Comparison of ENCODE assay signal across 8 cellular contexts in genomic region chr9:35657327-35658143, GRCh38. TPM values are rescaled to one million over a fixed set of nuclear protein-coding genes. Genes with fewer than 3 reads are reported as not detected.
DNase-seq lines count a peak whose midpoint lies in the region; ATAC-seq and TF ChIP-seq lines count a peak whose summit lies in the region.

Gene RMRP (minus strand): TSS chr9:35658019.

- no peaks in the 10 kb centered on the region for H3K9me3 ChIP-seq in fibroblast of lung (ENCODE audit: control insufficient read depth, insufficient read depth, low read depth, low read length)
- H3K9me3 ChIP-seq in naive thymus-derived CD4-positive, alpha-beta T cell (ENCODE audit: control insufficient read depth in 2 of 3, low read length in 3 of 3) = no peaks in the 10 kb centered on the region

- peaks cover 3% of the 10 kb centered on the region; the same call in 2 of the 3 replicates for H3K9me3 Mint-ChIP-seq in GM23338
- H3K9me3 Mint-ChIP-seq in activated T-helper 17 cell treated with anti-CD3 and anti-CD28 coated beads, Interleukin-2, amount 50 U/mL, for 72 hours = no peaks in the 10 kb centered on the region
- peaks cover 0 to 13% (median 0%) of the 10 kb centered on the region in 11 donors for H3K9me3 Mint-ChIP-seq in naive thymus-derived CD4-positive, alpha-beta T cell
- peaks cover 0 to 2% of the 10 kb centered on the region in 2 donors for H3K9me3 Mint-ChIP-seq in stimulated activated naive B cell treated with anti-CD40 and anti-IgM and Interleukin-4, amounts not matched to agents 10 μg/mL and 1 μg/mL and 100 μg/mL, for 72 hours

- CTCF ChIA-PET in naive thymus-derived CD4-positive, alpha-beta T cell (lab: Charles Lee) = interaction anchor here (0.5 to 10.2 kb wide), 25 partner anchors 10 to 736 kb away, joined by 3 to 107 read pairs (median 4); partner anchors contain the start of genes CD72, CREB3, GBA2 and RGP1

- POLR2A ChIA-PET in naive thymus-derived CD4-positive, alpha-beta T cell (lab: Charles Lee) = interaction anchor here (0.6 to 11.8 kb wide), 29 partner anchors 10 to 1022 kb away, joined by 3 to 264 read pairs (median 4); partner anchors contain the start of genes CD72, CREB3, GBA2 and RGP1

- peak within 1 kb of the TSS; percentile 90 for H2AFZ ChIP-seq in GM23338
- peak within 1 kb of the TSS; percentile 83 for H2AFZ ChIP-seq in fibroblast of lung (ENCODE audit: low read length)

- peak; percentile 91 for ATAC-seq in GM23338
- peak; percentile 94 for ATAC-seq in activated T-helper 17 cell treated with anti-CD3 and anti-CD28 coated beads, Interleukin-2, amount 50 U/mL, for 72 hours (replicated peaks)
- peak; percentile 87 for ATAC-seq in naive thymus-derived CD4-positive, alpha-beta T cell
- peak; percentile 91 for ATAC-seq in stimulated activated naive B cell treated with anti-CD40 and anti-IgM and Interleukin-4, amounts not matched to agents 10 μg/mL and 1 μg/mL and 100 μg/mL, for 72 hours (replicated peaks)

- H3F3A ChIP-seq in GM23338 (replicated peaks; ENCODE audit: low read depth) = peaks cover 16% of the 10 kb centered on the region; the same call in 1 of the 2 replicates

- H3K4me1 ChIP-seq in GM23338 (ENCODE audit: insufficient read depth) (0 out of 2 replicates have a peak, but pooled peaks cover 8% of the 10 kb centered on the region), fibroblast of lung (ENCODE audit: control insufficient read depth, extremely low read depth, insufficient read depth, low read length) (peaks cover 14% of the 10 kb centered on the region)
- peaks cover 34 to 46% of the 10 kb centered on the region in 2 donors for H3K4me1 ChIP-seq in naive thymus-derived CD4-positive, alpha-beta T cell (ENCODE audit: control insufficient read depth in 2 of 2, insufficient read depth in 2 of 2, low read length in 2 of 2)

- H3K27ac Mint-ChIP-seq in GM23338 = peak within 1 kb of the TSS; percentile 100
- H3K27ac Mint-ChIP-seq in activated T-helper 17 cell treated with anti-CD3 and anti-CD28 coated beads, Interleukin-2, amount 50 U/mL, for 72 hours = peak within 1 kb of the TSS; percentile 99
- peak within 1 kb of the TSS; percentile 97 to 100 (median 100) for H3K27ac Mint-ChIP-seq in naive thymus-derived CD4-positive, alpha-beta T cell
- H3K27ac Mint-ChIP-seq in stimulated activated naive B cell treated with anti-CD40 and anti-IgM and Interleukin-4, amounts not matched to agents 10 μg/mL and 1 μg/mL and 100 μg/mL, for 72 hours = peak within 1 kb of the TSS; percentile 99

- DNase-seq in DMS79 treated with DMSO at 0.1 percent for 48 hours (lab: John Stamatoyannopoulos, UW) = peak; percentile 94
- peak; percentile 99 for DNase-seq in GM23338 (ENCODE audit: low spot score)
- peak; percentile 99 for DNase-seq in LHCN-M2 (ENCODE audit: low read depth)
- DNase-seq in RPMI8226 = peak; percentile 98
- peak; percentile 99 to 100 for DNase-seq in fibroblast of lung (ENCODE audit: low read depth in 2 of 2)
- DNase-seq in naive thymus-derived CD4-positive, alpha-beta T cell = peak; percentile 67 to 93 (median 91)
- DNase-seq in stimulated activated naive B cell treated with anti-CD40 and anti-IgM and Interleukin-4, amounts not matched to agents 10 μg/mL and 1 μg/mL and 100 μg/mL, for 72 hours = peak; percentile 94

- H3K9ac ChIP-seq in fibroblast of lung (ENCODE audit: insufficient read depth, low read length) = peak within 1 kb of the TSS; percentile 97

- H3K36me3 Mint-ChIP-seq in GM23338 (ENCODE audit: low read depth) = peaks cover 40% of the 10 kb centered on the region
- H3K36me3 Mint-ChIP-seq in activated T-helper 17 cell treated with anti-CD3 and anti-CD28 coated beads, Interleukin-2, amount 50 U/mL, for 72 hours (ENCODE audit: low read depth) = peaks cover 57% of the 10 kb centered on the region
- peaks cover 0 to 23% (median 16%) of the 10 kb centered on the region in 5 donors for H3K36me3 Mint-ChIP-seq in naive thymus-derived CD4-positive, alpha-beta T cell
- peaks cover 23 to 34% of the 10 kb centered on the region in 2 donors for H3K36me3 Mint-ChIP-seq in stimulated activated naive B cell treated with anti-CD40 and anti-IgM and Interleukin-4, amounts not matched to agents 10 μg/mL and 1 μg/mL and 100 μg/mL, for 72 hours

- no peaks in the 10 kb centered on the region; the same call in none of the 2 replicates for H4K20me1 ChIP-seq in GM23338 (replicated peaks; ENCODE audit: insufficient read depth)
- H4K20me1 ChIP-seq in fibroblast of lung (ENCODE audit: control insufficient read depth, extremely low read depth, insufficient read depth, low read length) = no peaks in the 10 kb centered on the region

- TF ChIP-seq CTCF in GM23338 (conservative IDR thresholded peaks at IDR 0.05; ENCODE audit: low read depth in 2 of 2) (peak in 1 of 2 experiments; percentile 5; a peak in 1 of 4 replicates), fibroblast of lung (conservative IDR thresholded peaks at IDR 0.05 in 1 of 2, IDR thresholded peaks at IDR 0.05 in 1 of 2; ENCODE audit: low read depth in 1 of 2, low read length in 2 of 2) (peak in 1 of 2 donors; percentile 34)

- peak within 1 kb of the TSS; percentile 89 for H3K27ac ChIP-seq in GM23338 (ENCODE audit: low read depth)
- H3K27ac ChIP-seq in fibroblast of lung (ENCODE audit: insufficient read depth, low read length) = peak within 1 kb of the TSS; percentile 97
- H3K27ac ChIP-seq in naive thymus-derived CD4-positive, alpha-beta T cell (ENCODE audit: low read depth, low read length) = peak within 1 kb of the TSS; percentile 99

- H3K4me2 ChIP-seq in GM23338 (peak within 1 kb of the TSS; percentile 92), fibroblast of lung (ENCODE audit: extremely low read depth, insufficient read depth, low read length) (peak within 1 kb of the TSS; percentile 97)

- H3K4me3 ChIP-seq in GM23338 (peak within 1 kb of the TSS; percentile 97), fibroblast of lung (replicated peaks in 1 of 4; ENCODE audit: control extremely low read depth in 1 of 4, insufficient read depth in 1 of 4, low read depth in 3 of 4, low read length in 4 of 4) (peak within 1 kb of the TSS; percentile 53 to 82 (median 74))
- peak within 1 kb of the TSS; percentile 94 for H3K4me3 ChIP-seq in naive thymus-derived CD4-positive, alpha-beta T cell (ENCODE audit: low read length)

- intact Hi-C loops in naive thymus-derived CD4-positive, alpha-beta T cell (cut with micrococcal nuclease) = loop anchor here (1.0 to 5.0 kb wide), 14 partner anchors 8 to 545 kb away; partner anchors contain the start of genes CREB3 (in 2 of the 2), HINT2 (in 2 of the 2), TLN1 (in 2 of the 2) and ARHGEF39 (in 1 of the 2)

- H3K4me1 Mint-ChIP-seq in GM23338 = peaks cover 31% of the 10 kb centered on the region
- peaks cover 51% of the 10 kb centered on the region for H3K4me1 Mint-ChIP-seq in activated T-helper 17 cell treated with anti-CD3 and anti-CD28 coated beads, Interleukin-2, amount 50 U/mL, for 72 hours
- H3K4me1 Mint-ChIP-seq in naive thymus-derived CD4-positive, alpha-beta T cell = peaks cover 41 to 77% (median 68%) of the 10 kb centered on the region in 7 donors
- peaks cover 49 to 65% of the 10 kb centered on the region in 2 donors for H3K4me1 Mint-ChIP-seq in stimulated activated naive B cell treated with anti-CD40 and anti-IgM and Interleukin-4, amounts not matched to agents 10 μg/mL and 1 μg/mL and 100 μg/mL, for 72 hours

- H3K36me3 ChIP-seq in GM23338 (ENCODE audit: insufficient read depth) (peaks cover 7% of the 10 kb centered on the region; the same call in 1 of the 2 replicates), fibroblast of lung (ENCODE audit: control insufficient read depth, insufficient read depth, low read length) (peaks cover 2% of the 10 kb centered on the region)
- peaks cover 0 to 12% (median 9%) of the 10 kb centered on the region in 3 experiments for H3K36me3 ChIP-seq in naive thymus-derived CD4-positive, alpha-beta T cell (ENCODE audit: control insufficient read depth in 2 of 3, insufficient read depth in 3 of 3, low read length in 3 of 3)

- H3K27me3 ChIP-seq in GM23338 (ENCODE audit: insufficient read depth) = peaks cover 4% of the 10 kb centered on the region; the same call in 1 of the 2 replicates
- no peaks in the 10 kb centered on the region for H3K27me3 ChIP-seq in fibroblast of lung (ENCODE audit: control insufficient read depth, insufficient read depth, low read length)
- no peaks in the 10 kb centered on the region for H3K27me3 ChIP-seq in naive thymus-derived CD4-positive, alpha-beta T cell (ENCODE audit: control insufficient read depth in 2 of 2, insufficient read depth in 2 of 2, low read length in 2 of 2)

- H3K79me2 ChIP-seq in GM23338 (replicated peaks; ENCODE audit: insufficient read depth) (no peaks in the 10 kb centered on the region), fibroblast of lung (ENCODE audit: control insufficient read depth, insufficient read depth, low read length) (peaks cover 14% of the 10 kb centered on the region)

- H3K4me3 Mint-ChIP-seq in GM23338 = peak within 1 kb of the TSS; percentile 77
- peak within 1 kb of the TSS; percentile 98 for H3K4me3 Mint-ChIP-seq in activated T-helper 17 cell treated with anti-CD3 and anti-CD28 coated beads, Interleukin-2, amount 50 U/mL, for 72 hours
- peak within 1 kb of the TSS; percentile 78 to 95 (median 90) for H3K4me3 Mint-ChIP-seq in naive thymus-derived CD4-positive, alpha-beta T cell
- H3K4me3 Mint-ChIP-seq in stimulated activated naive B cell treated with anti-CD40 and anti-IgM and Interleukin-4, amounts not matched to agents 10 μg/mL and 1 μg/mL and 100 μg/mL, for 72 hours = peak within 1 kb of the TSS; percentile 93 to 95

- H3K9me2 ChIP-seq in GM23338 (ENCODE audit: insufficient read depth) = no peaks in the 10 kb centered on the region

- peaks cover 29% of the 10 kb centered on the region for H3K27me3 Mint-ChIP-seq in GM23338 (ENCODE audit: insufficient read depth, low read depth, poor library complexity)
- no peaks in the 10 kb centered on the region for H3K27me3 Mint-ChIP-seq in activated T-helper 17 cell treated with anti-CD3 and anti-CD28 coated beads, Interleukin-2, amount 50 U/mL, for 72 hours
- H3K27me3 Mint-ChIP-seq in naive thymus-derived CD4-positive, alpha-beta T cell = peaks cover 0 to 6% (median 0%) of the 10 kb centered on the region in 5 donors
- H3K27me3 Mint-ChIP-seq in stimulated activated naive B cell treated with anti-CD40 and anti-IgM and Interleukin-4, amounts not matched to agents 10 μg/mL and 1 μg/mL and 100 μg/mL, for 72 hours = peaks cover 5% of the 10 kb centered on the region in 2 donors

RNA-seq across cellular contexts. Expression of gene RMRP, which starts in this region (rescaled TPM):
- 8,626 and 33,360 TPM in 2 replicates for total RNA-seq in GM23338 (2014; rRNA removed; shearing (Covaris generic))
- polyA plus RNA-seq in GM23338 (2016; fragmentation: Nextera tagmentation; extraction: Ambion mirVana) = 15.3 and 43.0 TPM in 2 replicates
- total RNA-seq in LHCN-M2 (2014; rRNA removed) = 5,651 and 6,728 TPM in 2 replicates
- 16.9 TPM for polyA plus RNA-seq in LHCN-M2 (2012)
- total RNA-seq in activated T-helper 17 cell treated with anti-CD3 and anti-CD28 coated beads, Interleukin-2, amount 50 U/mL, for 72 hours = over 10,000 TPM in 1 of 2 donors, 1,000 to 10,000 TPM in 1; 5,785 to 10,768 TPM
- 67,954 and 162,287 TPM in 2 replicates for total RNA-seq in fibroblast of lung
- 75.4 and 110 TPM in 2 replicates for polyA plus RNA-seq in fibroblast of lung
- polyA plus RNA-seq in fibroblast of lung (2012) = 16.4 and 31.6 TPM in 2 replicates
- polyA minus RNA-seq in fibroblast of lung (ENCODE audit: low replicate concordance) = 7,676 and 19,551 TPM in 2 replicates
- total RNA-seq in naive thymus-derived CD4-positive, alpha-beta T cell = over 10,000 TPM in 1 of 5 experiments, 1,000 to 10,000 TPM in 4; 5,750 to 11,273 (median 9,225) TPM
- 10 to 100 TPM in 1 of 2 donors, not detected in 1; 49.2 TPM for polyA plus RNA-seq in naive thymus-derived CD4-positive, alpha-beta T cell

Comparison
In these comparisons a context has a peak if more than half of its experiments do, and no peak if none do; other contexts are left out.
1. Peak in every context shown above with its lines: DNase-seq, ATAC-seq, H3K4me3 ChIP-seq and H3K27ac ChIP-seq.